In genomic region chr1:43636006-43636641, GRCh38 we compare ENCODE assay signal across 23 cellular contexts.
"Had no signal": no experiment of that assay in that cellular context is flagged by ENCODE, and none has a peak within 500 bp of the region (broad histone marks: within the 10 kb centered on the region; RNA-seq: fewer than 3 reads in every experiment).

No MANE protein-coding gene starts in this region.

- H3K27ac ChIP-seq: esophagus squamous epithelium, left ventricle myocardium inferior, right lobe of liver, skin epidermis, upper lobe of right lung had no signal

- H3K4me1 ChIP-seq: esophagus squamous epithelium, left ventricle myocardium inferior, upper lobe of right lung had no signal

- DNase-seq: activated CD4-positive, alpha-beta memory T cell treated with anti-CD3 and anti-CD28 coated beads, Interleukin-2, amount 10 ng/mL, durations not matched to agents 7 days and 5 days; activated CD4-positive, alpha-beta T cell treated with anti-CD3 and anti-CD28 coated beads, Interleukin-2, amount 10 ng/mL, durations not matched to agents 24 days and 14 days; activated CD4-positive, CD25-positive, alpha-beta regulatory T cell treated with anti-CD3 and anti-CD28 coated beads, Interleukin-2, amount 50 U/mL, for 72 hours; activated CD8-positive, alpha-beta memory T cell treated with anti-CD3 and anti-CD28 coated beads, Interleukin-2, amount 50 U/mL, for 48 hours; activated gamma-delta T cell treated with Interleukin-2 at 50 U/mL for 16 hours; activated naive CD4-positive, alpha-beta T cell treated with anti-CD3 and anti-CD28 coated beads, Interleukin-2, amount 50 U/mL, for 16 hours; activated T-cell treated with anti-CD3 and anti-CD28 coated beads, Interleukin-2, amount 50 U/mL, for 4 hours; amniotic stem cell; central memory CD4-positive, alpha-beta T cell; endodermal cell; esophagus squamous epithelium; left ventricle myocardium inferior; right lobe of liver; stimulated activated CD4-positive, alpha-beta T cell treated with anti-CD3 and anti-CD28 coated beads, Interleukin-12 subunit alpha, Interleukin-12 subunit beta, amount 100 ng/mL, for 4 hours; stimulated activated CD4-positive, alpha-beta T cell treated with anti-CD3 and anti-CD28 coated beads, Interleukin-4, amount 100 ng/mL, for 24 hours; stimulated activated CD8-positive, alpha-beta memory T cell treated with anti-CD3 and anti-CD28 coated beads, Interleukin-4, amount 100 ng/mL, for 48 hours; stimulated activated naive CD8-positive, alpha-beta T cell treated with anti-CD3 and anti-CD28 coated beads, Interleukin-15, amount 100 ng/mL, for 72 hours; substantia nigra; T-helper 9 cell had no signal

- H3K27me3 ChIP-seq: esophagus squamous epithelium, right lobe of liver, upper lobe of right lung had no signal

- H3K36me3 ChIP-seq: esophagus squamous epithelium, left ventricle myocardium inferior, right lobe of liver, upper lobe of right lung had no signal

- H3K9me3 ChIP-seq: esophagus squamous epithelium, left ventricle myocardium inferior, right lobe of liver, upper lobe of right lung had no signal

- ATAC-seq: activated T-cell treated with anti-CD3 and anti-CD28 coated beads, Interleukin-2, amount 50 U/mL, for 4 hours; activated T-helper 17 cell treated with anti-CD3 and anti-CD28 coated beads, Interleukin-2, amount 50 U/mL, for 72 hours; stimulated activated memory B cell treated with anti-CD40 and anti-IgM and Interleukin-4, amounts not matched to agents 10 μg/mL and 1 μg/mL and 100 μg/mL, for 72 hours; stimulated activated naive CD8-positive, alpha-beta T cell treated with anti-CD3 and anti-CD28 coated beads, Interleukin-15, amount 100 ng/mL, for 72 hours; upper lobe of right lung had no signal

- H3K4me3 ChIP-seq: esophagus squamous epithelium, left ventricle myocardium inferior, right lobe of liver, skin epidermis, upper lobe of right lung had no signal
